Comparison of ENCODE assay signal across 9 cellular contexts in the genomic region with DNA sequence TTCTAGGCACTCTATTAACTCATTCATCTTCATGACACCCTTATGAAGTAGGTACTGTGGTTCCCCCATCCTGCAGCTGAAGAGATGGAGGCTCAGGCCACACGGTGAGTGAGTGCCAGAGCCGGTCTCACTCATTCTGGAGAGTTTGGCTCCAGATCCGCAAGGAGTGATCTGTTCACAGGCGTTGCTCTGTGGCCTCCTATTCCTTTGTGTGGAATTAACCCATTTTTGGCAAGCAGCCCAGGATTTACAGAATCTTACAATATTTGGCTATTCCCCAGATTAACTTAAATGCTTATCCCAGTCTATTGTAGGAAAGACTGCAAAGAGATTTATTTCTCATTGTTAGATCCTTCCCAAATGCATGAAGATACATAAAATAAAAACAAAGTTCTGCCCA.
"Had no signal": no experiment of that assay in that cellular context is flagged by ENCODE, and none has a peak within 500 bp of the region (broad histone marks: within the 10 kb centered on the region; RNA-seq: fewer than 3 reads in every experiment).

No MANE protein-coding gene starts in this region.

- H3K9me3 ChIP-seq: breast epithelium, left ventricle myocardium inferior, sigmoid colon had no signal

- H3K27ac Mint-ChIP-seq: activated CD4-positive, alpha-beta T cell treated with anti-CD3 and anti-CD28 coated beads, Interleukin-2, amount 10 ng/mL, durations not matched to agents 24 days and 14 days; stimulated activated naive CD8-positive, alpha-beta T cell treated with anti-CD3 and anti-CD28 coated beads, Interleukin-15, Interleukin-2, amounts not matched to agents 100 ng/mL and 50 ng/mL, for 24 hours had no signal

- DNase-seq: activated CD4-positive, alpha-beta T cell treated with anti-CD3 and anti-CD28 coated beads, Interleukin-2, amount 10 ng/mL, durations not matched to agents 24 days and 14 days; activated CD8-positive, alpha-beta memory T cell treated with anti-CD3 and anti-CD28 coated beads for 24 hours; activated T-cell treated with anti-CD3 and anti-CD28 coated beads for 4 hours; left ventricle myocardium inferior; sigmoid colon; stimulated activated CD4-positive, alpha-beta T cell treated with anti-CD3 and anti-CD28 coated beads, Interleukin-2, amount 100 ng/mL, for 24 hours had no signal

- H3K27ac ChIP-seq: breast epithelium, left ventricle myocardium inferior, sigmoid colon had no signal

- H3K9me3 Mint-ChIP-seq: activated CD4-positive, alpha-beta T cell treated with anti-CD3 and anti-CD28 coated beads, Interleukin-2, amount 10 ng/mL, durations not matched to agents 24 days and 14 days; activated naive CD4-positive, alpha-beta T cell treated with anti-CD3 and anti-CD28 coated beads, Interleukin-2, amount 50 U/mL, for 72 hours; stimulated activated naive CD8-positive, alpha-beta T cell treated with anti-CD3 and anti-CD28 coated beads, Interleukin-15, Interleukin-2, amounts not matched to agents 100 ng/mL and 50 ng/mL, for 24 hours had no signal

- H3K36me3 ChIP-seq: breast epithelium had no signal

- H3K4me1 ChIP-seq: breast epithelium, sigmoid colon had no signal

- ATAC-seq: activated naive CD4-positive, alpha-beta T cell treated with anti-CD3 and anti-CD28 coated beads, Interleukin-2, amount 50 U/mL, for 72 hours had no signal

- H3K4me3 Mint-ChIP-seq: activated CD4-positive, alpha-beta T cell treated with anti-CD3 and anti-CD28 coated beads, Interleukin-2, amount 10 ng/mL, durations not matched to agents 24 days and 14 days; stimulated activated naive CD8-positive, alpha-beta T cell treated with anti-CD3 and anti-CD28 coated beads, Interleukin-15, Interleukin-2, amounts not matched to agents 100 ng/mL and 50 ng/mL, for 24 hours had no signal

- H3K27me3 ChIP-seq: breast epithelium, sigmoid colon had no signal

- H3K4me3 ChIP-seq: breast epithelium, left ventricle myocardium inferior, sigmoid colon had no signal

- H3K27me3 Mint-ChIP-seq: activated CD4-positive, alpha-beta T cell treated with anti-CD3 and anti-CD28 coated beads, Interleukin-2, amount 10 ng/mL, durations not matched to agents 24 days and 14 days; stimulated activated naive CD8-positive, alpha-beta T cell treated with anti-CD3 and anti-CD28 coated beads, Interleukin-15, Interleukin-2, amounts not matched to agents 100 ng/mL and 50 ng/mL, for 24 hours had no signal
